ENCODE assay signal across 1 cellular context in genomic region chr3:46895761-46896160, GRCh38.
A peak's percentile ranks its signal among the peaks of the same experiment; 100 is the strongest.
TF ChIP-seq lines count a peak whose summit lies in the region.

No MANE protein-coding gene starts in this region.

TF ChIP-seq in K562, 482 proteins besides CTCF, POLR2A, EP300 and RAD21:
- TF ChIP-seq ZNF282 (CRISPR knock-in tag; IDR thresholded peaks at IDR 0.05), result 0 out of 2 replicates have a peak, but pooled peaks have one; percentile 25
- TF ChIP-seq KLF16 (IDR thresholded peaks at IDR 0.05), result no peak
TF ChIP-seq in K562: peak in this region for 1.
